ENCODE assay signal across 8 cellular contexts in the genomic region with DNA sequence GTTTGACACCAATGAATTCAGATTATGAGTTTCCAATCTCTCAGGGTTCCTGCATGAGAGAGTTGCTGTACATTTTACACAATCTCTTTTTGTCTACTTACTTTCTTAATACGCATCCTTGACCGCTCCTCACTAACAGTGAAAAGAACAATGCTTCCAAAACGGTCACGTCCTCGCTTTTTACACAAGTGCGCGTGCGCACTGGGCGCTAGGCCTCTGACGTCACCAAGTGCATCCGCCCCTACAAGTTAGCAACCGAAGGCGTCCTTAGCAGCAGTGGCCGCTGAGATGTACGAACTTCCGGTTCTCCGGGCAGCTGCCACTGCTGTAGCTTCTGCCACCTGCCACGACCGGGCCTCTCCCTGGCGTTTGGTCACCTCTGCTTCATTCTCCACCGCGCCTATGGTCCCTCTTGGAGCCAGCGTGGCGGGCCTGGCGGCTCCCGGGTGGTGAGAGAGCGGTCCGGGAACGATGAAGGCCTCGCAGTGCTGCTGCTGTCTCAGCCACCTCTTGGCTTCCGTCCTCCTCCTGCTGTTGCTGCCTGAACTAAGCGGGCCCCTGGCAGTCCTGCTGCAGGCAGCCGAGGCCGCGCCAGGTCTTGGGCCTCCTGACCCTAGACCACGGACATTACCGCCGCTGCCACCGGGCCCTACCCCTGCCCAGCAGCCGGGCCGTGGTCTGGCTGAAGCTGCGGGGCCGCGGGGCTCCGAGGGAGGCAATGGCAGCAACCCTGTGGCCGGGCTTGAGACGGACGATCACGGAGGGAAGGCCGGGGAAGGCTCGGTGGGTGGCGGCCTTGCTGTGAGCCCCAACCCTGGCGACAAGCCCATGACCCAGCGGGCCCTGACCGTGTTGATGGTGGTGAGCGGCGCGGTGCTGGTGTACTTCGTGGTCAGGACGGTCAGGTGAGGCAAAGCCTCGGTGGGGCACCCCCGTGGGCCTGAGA. TPM values are rescaled to one million over a fixed set of nuclear protein-coding genes. Genes with fewer than 3 reads are reported as not detected.
A peak's percentile ranks its signal among the peaks of the same experiment; 100 is the strongest.
DNase-seq lines count a peak whose midpoint lies in the region; ATAC-seq and TF ChIP-seq lines count a peak whose summit lies in the region.

FAM174A (plus strand) TSS at position 315 of the 946 bp plus-strand sequence; CDS start at position 472, 157 bp downstream.

- POLR2A ChIA-PET in IMR-90 (lab: Charles Lee; ENCODE audit: unreplicated experiment): no interaction called here

- no peaks in the 10 kb centered on the region for H3K27me3 ChIP-seq in IMR-90 (ENCODE audit: control insufficient read depth, insufficient read depth, low read length)
- H3K27me3 ChIP-seq in mucosa of rectum (ENCODE audit: control insufficient read depth in 2 of 2, insufficient read depth in 2 of 2, low read length in 2 of 2): no peaks in the 10 kb centered on the region

- dilution Hi-C loops in IMR-90 (cut with HindIII; ENCODE audit: low sequenced_read_pairs, unreplicated experiment): no loop called here

- H3K4me3 ChIP-seq in IMR-90 (ENCODE audit: insufficient read depth, low read depth, low read length) (peak within 1 kb of the TSS; percentile 87), epithelial cell of proximal tubule (ENCODE audit: low read depth, low read length) (peak within 1 kb of the TSS; percentile 87), mucosa of rectum (ENCODE audit: low read length in 2 of 2) (peak within 1 kb of the TSS; percentile 86 to 94)

- TSS peak; percentile 46 for BruUV-seq in IMR-90 (replicated peaks; lab: Mats Ljungman, UMichigan)

- H3K36me3 ChIP-seq in IMR-90 (ENCODE audit: control insufficient read depth, insufficient read depth, low read length) (no peaks in the 10 kb centered on the region), mucosa of rectum (ENCODE audit: control insufficient read depth in 2 of 2, insufficient read depth in 2 of 2, low read length in 2 of 2) (no peaks in the 10 kb centered on the region)

- no peaks in the 10 kb centered on the region for H3K9me3 ChIP-seq in IMR-90 (ENCODE audit: control insufficient read depth, insufficient read depth, low read length)
- peaks cover 0 to 5% of the 10 kb centered on the region in 2 donors for H3K9me3 ChIP-seq in mucosa of rectum (ENCODE audit: control insufficient read depth in 2 of 2, low read length in 2 of 2)

- H3K23ac ChIP-seq in IMR-90 (ENCODE audit: low read depth, low read length): peak within 1 kb of the TSS; percentile 51

- peak within 1 kb of the TSS; percentile 29 for H3K4ac ChIP-seq in IMR-90 (ENCODE audit: low read depth, low read length)

- no peaks in the 10 kb centered on the region for H3K9me1 ChIP-seq in IMR-90 (ENCODE audit: insufficient read depth, low read length)

- peak; percentile 85 for TF ChIP-seq POLR2A in IMR-90 (IDR thresholded peaks at IDR 0.05; ENCODE audit: low read depth, low read length)

- no peak within 1 kb of the TSS for H2BK20ac ChIP-seq in IMR-90 (ENCODE audit: low read depth, low read length)

- H3K9ac ChIP-seq in IMR-90 (ENCODE audit: low read depth, low read length): peak within 1 kb of the TSS; percentile 91
- peak within 1 kb of the TSS; percentile 87 to 95 for H3K9ac ChIP-seq in mucosa of rectum (ENCODE audit: low read depth in 1 of 2, low read length in 2 of 2)

- CTCF ChIA-PET in IMR-90 (lab: Yijun Ruan, JAX): no interaction called here

- peak within 1 kb of the TSS; percentile 97 for H2AFZ ChIP-seq in IMR-90 (replicated peaks; ENCODE audit: low read length, poor library complexity)

- H2AK9ac ChIP-seq in IMR-90 (replicated peaks; ENCODE audit: low read depth, low read length, poor library complexity): peak within 1 kb of the TSS; percentile 80

- H2BK120ac ChIP-seq in IMR-90 (ENCODE audit: low read depth, low read length): peak within 1 kb of the TSS; percentile 3; the same call in 1 of the 2 replicates

- in situ Hi-C loops in IMR-90 (cut with MboI; ENCODE audit: low sequenced_read_pairs): no loop called here

- intact Hi-C loops in IMR-90 (cut with micrococcal nuclease): loop anchor here (1.0 kb wide), 1 partner anchor 60 kb away; no protein-coding TSS in a partner anchor

- H2AK5ac ChIP-seq in IMR-90 (ENCODE audit: low read depth, low read length): no peak within 1 kb of the TSS

- peak within 1 kb of the TSS; percentile 85 for H4K8ac ChIP-seq in IMR-90 (ENCODE audit: low read depth in 2 of 2, low read length in 2 of 2)

- TF ChIP-seq CTCF in IMR-90 (conservative IDR thresholded peaks at IDR 0.05; ENCODE audit: low read depth, low read length) (no peak), epithelial cell of proximal tubule (conservative IDR thresholded peaks at IDR 0.05; ENCODE audit: low read depth, low read length) (no peak)

- H3K18ac ChIP-seq in IMR-90 (ENCODE audit: low read depth, low read length): peak within 1 kb of the TSS; percentile 69

- ATAC-seq in GM21528 (IDR thresholded peaks at IDR 0.05; ENCODE audit: low FRiP score, unreplicated experiment) (peak; percentile 99), IMR-90 (ENCODE audit: low read depth) (peak; percentile 96)

- no peak for TF ChIP-seq RAD21 in IMR-90 (IDR thresholded peaks at IDR 0.05; ENCODE audit: low read length)

- peak within 1 kb of the TSS; percentile 89 for H4K5ac ChIP-seq in IMR-90 (ENCODE audit: low read depth, low read length)

- DNase-seq in DMS 273 (lab: John Stamatoyannopoulos, UW; ENCODE audit: unreplicated experiment) (peak; percentile 98), IMR-90 (peak; percentile 96), OCI-M1 (lab: John Stamatoyannopoulos, UW) (peak; percentile 97), epithelial cell of proximal tubule (ENCODE audit: low read depth) (peak; percentile 64)
- peak; percentile 93 for DNase-seq in activated T-cell treated with anti-CD3 and anti-CD28 coated beads, Interleukin-2, amount 50 U/mL, for 1 hour
- DNase-seq in stimulated activated CD8-positive, alpha-beta memory T cell treated with anti-CD3 and anti-CD28 coated beads, Interleukin-4, amount 100 ng/mL, for 48 hours: peak; percentile 96

- WGBS in IMR-90 (ENCODE audit: extremely low coverage in 2 of 2, insufficient read length in 1 of 2), 2 experiments: 2% methylated on average over 19 of the region's 62 CpGs; no CpG with 5 or more reads in 1 of the 2 experiments

- no peak within 1 kb of the TSS for H2BK15ac ChIP-seq in IMR-90 (ENCODE audit: low read depth, low read length)

- H3K14ac ChIP-seq in IMR-90 (replicated peaks; ENCODE audit: low read depth, low read length): peak within 1 kb of the TSS; percentile 59

- H3K4me1 ChIP-seq in IMR-90 (ENCODE audit: control insufficient read depth, insufficient read depth, low read length) (no peaks in the 10 kb centered on the region), mucosa of rectum (ENCODE audit: control insufficient read depth in 2 of 2, insufficient read depth in 2 of 2, low read length in 2 of 2) (peaks cover 0 to 16% of the 10 kb centered on the region in 2 donors)

- H3K79me1 ChIP-seq in IMR-90 (ENCODE audit: low read depth in 1 of 2, low read length in 2 of 2): peaks cover 11 to 12% of the 10 kb centered on the region in 2 experiments

- H3K56ac ChIP-seq in IMR-90 (ENCODE audit: extremely low read depth, insufficient read depth, low read length): peak within 1 kb of the TSS; percentile 51; the same call in 1 of the 2 replicates

- peak within 1 kb of the TSS; percentile 60 for H2BK5ac ChIP-seq in IMR-90 (ENCODE audit: low read depth, low read length, poor library complexity, severe bottlenecking)

- H3K27ac ChIP-seq in IMR-90 (ENCODE audit: insufficient read depth, low read length) (peak within 1 kb of the TSS; percentile 58), mucosa of rectum (ENCODE audit: low read depth in 2 of 2, low read length in 2 of 2) (peak within 1 kb of the TSS; percentile 87)

- H4K20me1 ChIP-seq in IMR-90 (ENCODE audit: insufficient read depth, low read length): no peaks in the 10 kb centered on the region; the same call in 1 of the 2 replicates

- H4K91ac ChIP-seq in IMR-90 (ENCODE audit: insufficient read depth, low read depth, low read length): peak within 1 kb of the TSS; percentile 16; the same call in 1 of the 2 replicates

- H3K4me2 ChIP-seq in IMR-90 (ENCODE audit: low read depth, low read length): peak within 1 kb of the TSS; percentile 93

TF ChIP-seq in IMR-90, 13 proteins besides CTCF, POLR2A, EP300 and RAD21:
- TF ChIP-seq RCOR1 (IDR thresholded peaks at IDR 0.05; ENCODE audit: insufficient replicate concordance, low read length) (no peak), MXI1 (IDR thresholded peaks at IDR 0.05; ENCODE audit: borderline replicate concordance, low read depth, low read length) (peak; percentile 70; the same call in 1 of the 2 replicates)

RNA-seq across cellular contexts. Expression of gene FAM174A, which starts in this region (rescaled TPM):
- total RNA-seq in IMR-90 (2012; rRNA removed) (2.7 and 5.0 TPM in 2 replicates), epithelial cell of proximal tubule (12.9 and 35.9 TPM in 2 replicates)
- polyA plus RNA-seq in IMR-90 (2012; rRNA removed): 10.3 and 13.1 TPM in 2 replicates
- 19.0 and 23.4 TPM in 2 replicates for polyA plus RNA-seq in IMR-90 (2012; cell fraction: cytosol; rRNA removed)
- polyA plus RNA-seq in IMR-90 (2012; cell fraction: nucleus; rRNA removed; ENCODE audit: low replicate concordance): 3.2 and 11.1 TPM in 2 replicates

Comparison
In these comparisons a context has a peak if more than half of its experiments do, and no peak if none do; other contexts are left out.
1. Peak in every context shown above with its lines: DNase-seq, ATAC-seq, H3K4me3 ChIP-seq and H3K27ac ChIP-seq.